In the genomic region with DNA sequence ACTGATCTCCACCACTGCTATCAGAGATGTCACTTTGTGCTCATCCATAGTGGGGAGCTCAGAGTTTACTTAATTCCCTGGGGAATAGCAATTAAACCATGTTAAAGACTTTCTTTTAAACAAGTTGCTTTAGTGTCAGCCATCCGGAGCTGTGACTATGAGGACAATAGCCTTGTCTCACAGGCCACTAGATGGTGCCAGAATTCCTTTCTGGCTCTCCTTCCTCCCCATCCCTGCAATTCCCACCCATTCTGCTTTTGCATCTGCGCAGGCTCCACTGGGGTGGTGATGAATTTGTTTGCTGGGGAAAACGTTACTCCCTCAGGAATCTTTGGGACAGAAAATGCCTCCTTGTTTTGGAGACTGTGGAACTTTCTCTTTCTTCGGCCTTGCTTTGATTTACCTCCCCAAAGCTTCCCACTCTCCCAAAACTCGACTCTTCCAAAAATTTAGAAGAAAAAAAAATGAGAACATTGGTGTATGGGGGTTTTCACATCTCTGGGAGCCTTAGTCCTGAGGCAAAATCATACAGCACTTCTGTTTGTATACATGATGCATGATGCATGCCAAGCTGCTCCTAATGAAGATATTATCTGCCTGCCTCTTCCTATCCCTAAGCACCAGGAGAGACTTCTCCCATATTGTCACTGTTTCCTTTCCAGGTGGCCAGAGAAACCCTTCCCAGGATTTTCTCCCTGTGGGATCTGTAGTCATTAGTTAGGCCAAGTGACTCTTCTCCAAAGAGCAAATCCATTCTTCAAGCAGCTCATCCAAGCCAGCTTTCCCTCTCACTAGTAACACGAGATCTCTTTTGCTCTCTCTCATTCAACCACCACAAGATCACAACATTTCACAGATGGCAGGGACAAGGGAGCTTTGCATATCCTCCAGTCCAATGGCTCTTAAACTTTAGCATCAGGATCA, we compare ENCODE assay signal across 7 cellular contexts.
A peak's percentile ranks its signal among the peaks of the same experiment; 100 is the strongest.
DNase-seq lines count a peak whose midpoint lies in the region; FAIRE-seq and TF ChIP-seq lines count a peak whose summit lies in the region.

No MANE protein-coding gene starts in this region.

- intact Hi-C loops in testis (cut with DNase I; ENCODE audit: low total_unique reads) = no loop called here

- TF ChIP-seq CTCF in GM12873 (IDR thresholded peaks at IDR 0.05; ENCODE audit: insufficient read depth, low read depth, low read length, missing control alignments) (peak; percentile 61), testis (IDR thresholded peaks at IDR 0.05) (peak in 2 of 3 experiments; percentile 17 to 46)

- H3K4me3 ChIP-seq in testis = no peak overlapping the region

- DNase-seq in NCI-H1048 (lab: John Stamatoyannopoulos, UW) = peak; percentile 18
- DNase-seq in T1000 (lab: John Stamatoyannopoulos, UW) = peak; percentile 30
- DNase-seq in hypothalamus (lab: John Stamatoyannopoulos, UW) = peak in 47 of 51 donors; percentile 1 to 87 (median 42)
- peak; percentile 54 for DNase-seq in testis
- DNase-seq in stimulated activated CD4-positive, alpha-beta T cell treated with anti-CD3 and anti-CD28 coated beads, Interleukin-2, amount 100 ng/mL, for 24 hours = no peak
- DNase-seq in GM12892 (ENCODE audit: insufficient read length) = no peak

- no peaks in the 10 kb centered on the region for H3K27me3 ChIP-seq in testis

- H3K9me3 ChIP-seq in testis = no peaks in the 10 kb centered on the region

- TF ChIP-seq POLR2A in testis (IDR thresholded peaks at IDR 0.05) (no peak), GM12892 (IDR thresholded peaks at IDR 0.05; ENCODE audit: low read depth, low read length) (no peak)

- no peaks in the 10 kb centered on the region for H3K36me3 ChIP-seq in testis (ENCODE audit: low read depth, missing control alignments)

- no peak for FAIRE-seq in GM12892 (lab: Jason Lieb, UNC)

- H3K27ac ChIP-seq in testis = no peak overlapping the region

- no peaks in the 10 kb centered on the region for H3K4me1 ChIP-seq in testis

- 49 to 52% methylated on average over 6 of the region's 6 CpGs for WGBS in testis, 2 donors

Comparison
In these comparisons a context has a peak if more than half of its experiments do, and no peak if none do; other contexts are left out.
1. DNase-seq: peak in NCI-H1048 (single experiment), T1000 (single experiment), hypothalamus (47 of 51) and testis (single experiment); none in stimulated activated CD4-positive, alpha-beta T cell treated with anti-CD3 and anti-CD28 coated beads, Interleukin-2, amount 100 ng/mL, for 24 hours (0 of 2) and GM12892 (single experiment).